20 cellular contexts compared by ENCODE assay signal in the genomic region with DNA sequence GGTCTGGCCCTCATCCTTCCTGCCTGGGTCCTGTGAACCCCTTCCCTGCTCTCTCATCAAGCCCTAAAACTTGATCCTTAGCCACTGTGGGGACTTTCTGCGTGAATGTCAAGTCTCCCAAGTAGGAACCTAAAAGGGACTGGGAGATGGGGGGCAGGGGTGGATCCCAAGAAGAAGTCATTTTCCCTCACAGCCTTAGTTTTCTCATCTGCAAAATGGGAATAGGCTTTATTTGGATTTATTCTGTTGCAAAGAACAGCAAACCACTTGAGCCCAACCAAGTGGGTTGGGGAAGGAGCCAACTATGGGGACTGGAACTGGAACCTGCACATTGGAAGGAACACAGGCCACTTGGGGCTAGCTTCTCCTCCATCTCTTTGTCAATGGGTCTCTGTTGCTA.
"Had no signal": no experiment of that assay in that cellular context is flagged by ENCODE, and none has a peak within 500 bp of the region (broad histone marks: within the 10 kb centered on the region; RNA-seq: fewer than 3 reads in every experiment).

No MANE protein-coding gene starts in this region.

- ATAC-seq: HepG2 had no signal

- H3K9ac ChIP-seq: KMS-11 had no signal

- H3K27me3 ChIP-seq: SJSA1 had no signal

- FAIRE-seq: HepG2, RCC 7860 had no signal

- H3K4me3 ChIP-seq: SJSA1, SK-N-MC had no signal

- H3K4me2 ChIP-seq: KMS-11 had no signal

- H3K9me3 ChIP-seq: SJSA1 had no signal

- H3K36me3 ChIP-seq: SJSA1 had no signal

- DNase-seq: IMR-90, MV-4-11, NCI-H1048, NCI-H1105, NCI-H1436 treated with DMSO at 0.1 percent for 48 hours, NCI-H1694, NCI-H1930, NCI-H2081 treated with DMSO at 0.1 percent for 48 hours, NCI-H2171, NCI-H226, NCI-H510A, NCI-H524 treated with DMSO at 0.1 percent for 48 hours, Right ventricle myocardium superior, RPMI8226, SIG-M5 had no signal

- H3K4me1 ChIP-seq: SJSA1 had no signal

- H3K27ac ChIP-seq: KMS-11, SJSA1, SK-N-MC had no signal
